8 cellular contexts compared by ENCODE assay signal in the genomic region with DNA sequence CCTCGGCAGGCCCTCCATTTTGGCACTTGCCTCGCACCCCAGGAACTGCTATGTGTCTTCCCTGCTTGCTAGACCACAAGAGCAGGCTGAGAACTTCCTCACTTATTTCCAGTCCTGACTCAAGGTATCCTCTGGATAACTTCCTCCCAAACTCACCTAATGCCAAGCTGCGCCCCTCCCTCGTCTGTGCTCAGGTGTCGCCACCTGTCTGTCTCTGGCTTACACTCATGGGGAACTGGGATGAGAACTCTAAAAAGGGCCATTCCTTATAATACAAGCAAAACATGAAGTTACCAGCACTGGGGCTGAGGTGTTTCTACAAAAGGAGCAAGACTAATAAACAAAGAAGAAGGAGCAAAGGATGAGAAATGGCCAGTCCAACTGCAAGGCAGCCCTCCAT.
"Had no signal": no experiment of that assay in that cellular context is flagged by ENCODE, and none has a peak within 500 bp of the region (broad histone marks: within the 10 kb centered on the region; RNA-seq: fewer than 3 reads in every experiment).

No MANE protein-coding gene starts in this region.

- DNase-seq: GOT3, KBM-7 had no signal

- H3K27ac Mint-ChIP-seq: IgD-negative memory B cell had no signal

- H3K4me1 ChIP-seq: HAP-1 had no signal

- H3K36me3 Mint-ChIP-seq: IgD-negative memory B cell had no signal

- H3K4me2 ChIP-seq: KMS-11 had no signal

- H3K4me3 ChIP-seq: HAP-1 had no signal

- H3K9me3 ChIP-seq: HAP-1 had no signal

- FAIRE-seq: H54, HepG2 had no signal

- H3K36me3 ChIP-seq: HAP-1 had no signal

- H3K4me3 Mint-ChIP-seq: IgD-negative memory B cell had no signal

- H3K27ac ChIP-seq: HL-60, KMS-11 had no signal

- ATAC-seq: HepG2 had no signal

- H3K9ac ChIP-seq: KMS-11 had no signal
